ENCODE assay signal across 19 cellular contexts in the genomic region with DNA sequence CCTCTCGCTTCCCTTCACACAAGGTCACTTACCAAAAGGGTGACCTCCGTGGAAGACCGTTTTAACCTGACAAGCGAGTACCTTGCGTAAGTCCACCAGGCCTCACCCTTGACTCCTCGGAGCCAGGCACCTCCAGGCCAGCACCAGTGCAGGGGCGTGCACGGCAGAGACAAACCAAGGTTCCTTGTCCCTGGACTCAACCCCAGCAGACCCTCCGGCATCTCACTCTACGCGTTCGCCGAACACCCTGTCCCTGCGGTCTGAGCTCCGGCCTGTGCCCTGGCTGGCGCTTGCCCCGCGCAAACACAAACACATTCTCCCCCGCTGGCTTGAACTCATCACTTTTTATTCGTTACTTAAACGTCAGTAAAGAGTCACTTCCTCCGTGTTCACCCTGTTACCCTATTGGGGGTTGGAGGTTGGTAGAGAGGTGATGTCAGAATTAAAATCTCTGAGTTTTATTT. TPM values are rescaled to one million over a fixed set of nuclear protein-coding genes. Genes with fewer than 3 reads are reported as not detected.
DNase-seq lines count a peak whose midpoint lies in the region; ATAC-seq and TF ChIP-seq lines count a peak whose summit lies in the region.
"Had no signal": no experiment of that assay in that cellular context is flagged by ENCODE, and none has a peak within 500 bp of the region (broad histone marks: within the 10 kb centered on the region; RNA-seq: fewer than 3 reads in every experiment).

No MANE protein-coding gene starts in this region.

- 31% methylated on average over 14 of the region's 22 CpGs for WGBS in SK-N-SH (ENCODE audit: low lambda C conversion rate)
- 57% methylated on average over 22 of the region's 22 CpGs for WGBS in hepatocyte (ENCODE audit: low lambda C conversion rate, missing lambda C conversion rate)

- no peaks in the 10 kb centered on the region for H3K9me2 ChIP-seq in SK-N-SH
- no peaks in the 10 kb centered on the region for H3K9me2 ChIP-seq in hepatocyte (replicated peaks; ENCODE audit: insufficient read depth)

- H3K79me2 ChIP-seq in SK-N-SH (ENCODE audit: insufficient read depth) (no peaks in the 10 kb centered on the region), hepatocyte (peaks cover 13% of the 10 kb centered on the region)

- H3K4me1 ChIP-seq in SK-N-SH (ENCODE audit: control insufficient read depth in 1 of 2, insufficient read depth in 2 of 2, low read depth in 1 of 2, low read length in 1 of 2) (no peaks in the 10 kb centered on the region; a peak in 1 of 4 replicates), HUES6 (ENCODE audit: control insufficient read depth, insufficient read depth, low read length) (peaks cover 49% of the 10 kb centered on the region), hepatocyte (ENCODE audit: insufficient read depth) (peaks cover 12% of the 10 kb centered on the region)

- H3F3A ChIP-seq in SK-N-SH (replicated peaks; ENCODE audit: insufficient read depth), result peaks cover 6% of the 10 kb centered on the region

- H3K27ac ChIP-seq in SK-N-SH (ENCODE audit: low read depth in 2 of 2, low read length in 1 of 2) (no peak overlapping the region), HUES6 (ENCODE audit: low read depth, low read length) (no peak overlapping the region), hepatocyte (no peak overlapping the region)
- H3K27ac ChIP-seq: 22Rv1, esophagus squamous epithelium, heart right ventricle, upper lobe of right lung had no signal

- H3K4me2 ChIP-seq in SK-N-SH (no peak overlapping the region), hepatocyte (no peak overlapping the region)

- CTCF ChIA-PET in SK-N-SH (lab: Yijun Ruan, JAX), result interaction anchor here (1.5 kb wide), 1 partner anchor 14 kb away, joined by 3 read pairs; no protein-coding TSS in a partner anchor

- no peak for ATAC-seq in SK-N-SH treated with all-trans-retinoic acid at 6 μM for 48 hours
- ATAC-seq: Panc1 had no signal

- TF ChIP-seq RAD21 in SK-N-SH (IDR thresholded peaks at IDR 0.05; ENCODE audit: low read length), result no peak

- H2AFZ ChIP-seq in SK-N-SH (ENCODE audit: low read depth) (no peak overlapping the region), hepatocyte (no peak overlapping the region)

- H3K36me3 ChIP-seq in SK-N-SH (replicated peaks in 1 of 2; ENCODE audit: control insufficient read depth in 1 of 2, insufficient read depth in 2 of 2, low read length in 1 of 2) (no peaks in the 10 kb centered on the region), HUES6 (ENCODE audit: control insufficient read depth, insufficient read depth, low read length) (no peaks in the 10 kb centered on the region), hepatocyte (replicated peaks; ENCODE audit: insufficient read depth, low read depth) (no peaks in the 10 kb centered on the region)
- H3K36me3 ChIP-seq: esophagus squamous epithelium, heart right ventricle, upper lobe of right lung had no signal

- H3K9me3 ChIP-seq in SK-N-SH, result no peaks in the 10 kb centered on the region
- no peaks in the 10 kb centered on the region for H3K9me3 ChIP-seq in HUES6 (ENCODE audit: control insufficient read depth, insufficient read depth, low read depth, low read length)
- no peaks in the 10 kb centered on the region for H3K9me3 ChIP-seq in hepatocyte (ENCODE audit: low read depth)
- H3K9me3 ChIP-seq: heart right ventricle, upper lobe of right lung had no signal

- no peak overlapping the region for H3K4me3 ChIP-seq in SK-N-SH (ENCODE audit: low read depth in 2 of 2, low read length in 1 of 2)
- H3K4me3 ChIP-seq in HUES6 (ENCODE audit: low read depth, low read length), result peak overlapping the region; percentile 26
- peak overlapping the region; percentile 48 for H3K4me3 ChIP-seq in fibroblast of mammary gland (ENCODE audit: control insufficient read depth, low read depth, low read length)
- peak overlapping the region; percentile 73 for H3K4me3 ChIP-seq in skeletal muscle cell (ENCODE audit: low read depth, low read length)
- H3K4me3 ChIP-seq in hepatocyte, result no peak overlapping the region

- H3K27me3 ChIP-seq in SK-N-SH (ENCODE audit: insufficient read depth) (peaks cover 98% of the 10 kb centered on the region), HUES6 (ENCODE audit: control insufficient read depth, insufficient read depth, low read length) (peaks cover 100% of the 10 kb centered on the region), hepatocyte (peaks cover 99% of the 10 kb centered on the region)

- no peak for TF ChIP-seq CTCF in SK-N-SH (IDR thresholded peaks at IDR 0.05)
- no peak for TF ChIP-seq CTCF in fibroblast of mammary gland (conservative IDR thresholded peaks at IDR 0.05; ENCODE audit: control insufficient read depth, insufficient read depth, low read depth, low read length)
- TF ChIP-seq CTCF in hepatocyte (IDR thresholded peaks at IDR 0.05; ENCODE audit: poor library complexity), result no peak

- POLR2A ChIA-PET in SK-N-SH (lab: Yijun Ruan, JAX), result no interaction called here

- TF ChIP-seq EP300 in SK-N-SH (IDR thresholded peaks at IDR 0.05; ENCODE audit: borderline replicate concordance in 1 of 2, low read depth in 1 of 2, low read length in 1 of 2), result no peak

- peak; percentile 10 for DNase-seq in SK-N-SH
- peak; percentile 87 for DNase-seq in fibroblast of mammary gland (ENCODE audit: low read depth)
- peak; percentile 60 for DNase-seq in skeletal muscle cell (ENCODE audit: low read depth)
- DNase-seq in islet precursor cell, result no peak
- no peak for DNase-seq in hepatocyte (ENCODE audit: low spot score)
- DNase-seq in NCI-H2227 (lab: John Stamatoyannopoulos, UW; ENCODE audit: unreplicated experiment), result no peak
- DNase-seq: dorsolateral prefrontal cortex, esophagus squamous epithelium, kidney glomerular epithelial cell, NCI-H2081, NCI-H524 treated with DMSO at 0.1 percent for 48 hours, upper lobe of right lung had no signal

- H3K9ac ChIP-seq in SK-N-SH (no peak overlapping the region), HUES6 (ENCODE audit: low read length) (no peak overlapping the region)

- H4K20me1 ChIP-seq in SK-N-SH (ENCODE audit: insufficient read depth), result no peaks in the 10 kb centered on the region
- no peaks in the 10 kb centered on the region for H4K20me1 ChIP-seq in hepatocyte (ENCODE audit: insufficient read depth, poor library complexity, severe bottlenecking)

TF ChIP-seq in SK-N-SH, 30 proteins besides CTCF, POLR2A, EP300 and RAD21:
- TF ChIP-seq GABPA (IDR thresholded peaks at IDR 0.05; ENCODE audit: low read depth), result no peak
- no peak for TF ChIP-seq GATA2 (CRISPR knock-in tag; IDR thresholded peaks at IDR 0.05)
- TF ChIP-seq SMC3 (IDR thresholded peaks at IDR 0.05; ENCODE audit: low read depth, low read length), result no peak
- no peak for TF ChIP-seq FOSL2 (IDR thresholded peaks at IDR 0.05; ENCODE audit: borderline replicate concordance, low read depth)

TF ChIP-seq in SK-N-SH treated with all-trans-retinoic acid at 6 μM for 48 hours, 23 proteins besides CTCF, POLR2A, EP300 and RAD21 (continues in another document):
- TF ChIP-seq, protein P1, sequence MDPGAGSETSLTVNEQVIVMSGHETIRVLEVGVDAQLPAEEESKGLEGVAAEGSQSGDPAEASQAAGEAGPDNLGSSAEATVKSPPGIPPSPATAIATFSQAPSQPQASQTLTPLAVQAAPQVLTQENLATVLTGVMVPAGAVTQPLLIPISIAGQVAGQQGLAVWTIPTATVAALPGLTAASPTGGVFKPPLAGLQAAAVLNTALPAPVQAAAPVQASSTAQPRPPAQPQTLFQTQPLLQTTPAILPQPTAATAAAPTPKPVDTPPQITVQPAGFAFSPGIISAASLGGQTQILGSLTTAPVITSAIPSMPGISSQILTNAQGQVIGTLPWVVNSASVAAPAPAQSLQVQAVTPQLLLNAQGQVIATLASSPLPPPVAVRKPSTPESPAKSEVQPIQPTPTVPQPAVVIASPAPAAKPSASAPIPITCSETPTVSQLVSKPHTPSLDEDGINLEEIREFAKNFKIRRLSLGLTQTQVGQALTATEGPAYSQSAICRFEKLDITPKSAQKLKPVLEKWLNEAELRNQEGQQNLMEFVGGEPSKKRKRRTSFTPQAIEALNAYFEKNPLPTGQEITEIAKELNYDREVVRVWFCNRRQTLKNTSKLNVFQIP (CRISPR knock-in tag; IDR thresholded peaks at IDR 0.05; ENCODE audit: borderline replicate concordance, low read depth), result no peak
- TF ChIP-seq ZC3H10 (CRISPR knock-in tag; IDR thresholded peaks at IDR 0.05) (no peak), ZNF565 (CRISPR knock-in tag; conservative IDR thresholded peaks at IDR 0.05; ENCODE audit: low read depth) (no peak)
- TF ChIP-seq, protein P2, sequence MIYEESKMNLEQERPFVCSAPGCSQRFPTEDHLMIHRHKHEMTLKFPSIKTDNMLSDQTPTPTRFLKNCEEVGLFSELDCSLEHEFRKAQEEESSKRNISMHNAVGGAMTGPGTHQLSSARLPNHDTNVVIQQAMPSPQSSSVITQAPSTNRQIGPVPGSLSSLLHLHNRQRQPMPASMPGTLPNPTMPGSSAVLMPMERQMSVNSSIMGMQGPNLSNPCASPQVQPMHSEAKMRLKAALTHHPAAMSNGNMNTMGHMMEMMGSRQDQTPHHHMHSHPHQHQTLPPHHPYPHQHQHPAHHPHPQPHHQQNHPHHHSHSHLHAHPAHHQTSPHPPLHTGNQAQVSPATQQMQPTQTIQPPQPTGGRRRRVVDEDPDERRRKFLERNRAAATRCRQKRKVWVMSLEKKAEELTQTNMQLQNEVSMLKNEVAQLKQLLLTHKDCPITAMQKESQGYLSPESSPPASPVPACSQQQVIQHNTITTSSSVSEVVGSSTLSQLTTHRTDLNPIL (CRISPR knock-in tag; IDR thresholded peaks at IDR 0.05; ENCODE audit: low read depth), result no peak

RNA-seq across cellular contexts. Expression of a gene that starts 4.6 kb away (rescaled TPM):
- polyA plus RNA-seq in SK-N-SH (2012; rRNA removed) (0.02 TPM in 1 of 2 replicates, not detected in the other), hepatocyte (1.6 and 1.9 TPM in 2 replicates)
- polyA plus RNA-seq in SK-N-SH (2012; cell fraction: cytosol; rRNA removed), result 0.01 TPM in 1 of 2 replicates, not detected in the other
- 0.01 TPM in 1 of 2 replicates, not detected in the other for polyA plus RNA-seq in SK-N-SH (2012; cell fraction: nucleus; rRNA removed)
- total RNA-seq in hepatocyte, result 3.8 and 5.1 TPM in 2 replicates
- total RNA-seq: mesothelial cell of epicardium had no signal
- polyA plus RNA-seq: CD14-positive monocyte had no signal

Comparison
In these comparisons a context has a peak if more than half of its experiments do, and no peak if none do; other contexts are left out.
1. DNase-seq: peak in SK-N-SH (single experiment), fibroblast of mammary gland (single experiment) and skeletal muscle cell (single experiment); none in islet precursor cell (single experiment), hepatocyte (single experiment) and NCI-H2227 (single experiment).
2. H3K4me3 ChIP-seq: peak in HUES6 (single experiment), fibroblast of mammary gland (single experiment) and skeletal muscle cell (single experiment); none in SK-N-SH (0 of 2) and hepatocyte (single experiment).